1 cellular context compared by ENCODE assay signal in the genomic region with DNA sequence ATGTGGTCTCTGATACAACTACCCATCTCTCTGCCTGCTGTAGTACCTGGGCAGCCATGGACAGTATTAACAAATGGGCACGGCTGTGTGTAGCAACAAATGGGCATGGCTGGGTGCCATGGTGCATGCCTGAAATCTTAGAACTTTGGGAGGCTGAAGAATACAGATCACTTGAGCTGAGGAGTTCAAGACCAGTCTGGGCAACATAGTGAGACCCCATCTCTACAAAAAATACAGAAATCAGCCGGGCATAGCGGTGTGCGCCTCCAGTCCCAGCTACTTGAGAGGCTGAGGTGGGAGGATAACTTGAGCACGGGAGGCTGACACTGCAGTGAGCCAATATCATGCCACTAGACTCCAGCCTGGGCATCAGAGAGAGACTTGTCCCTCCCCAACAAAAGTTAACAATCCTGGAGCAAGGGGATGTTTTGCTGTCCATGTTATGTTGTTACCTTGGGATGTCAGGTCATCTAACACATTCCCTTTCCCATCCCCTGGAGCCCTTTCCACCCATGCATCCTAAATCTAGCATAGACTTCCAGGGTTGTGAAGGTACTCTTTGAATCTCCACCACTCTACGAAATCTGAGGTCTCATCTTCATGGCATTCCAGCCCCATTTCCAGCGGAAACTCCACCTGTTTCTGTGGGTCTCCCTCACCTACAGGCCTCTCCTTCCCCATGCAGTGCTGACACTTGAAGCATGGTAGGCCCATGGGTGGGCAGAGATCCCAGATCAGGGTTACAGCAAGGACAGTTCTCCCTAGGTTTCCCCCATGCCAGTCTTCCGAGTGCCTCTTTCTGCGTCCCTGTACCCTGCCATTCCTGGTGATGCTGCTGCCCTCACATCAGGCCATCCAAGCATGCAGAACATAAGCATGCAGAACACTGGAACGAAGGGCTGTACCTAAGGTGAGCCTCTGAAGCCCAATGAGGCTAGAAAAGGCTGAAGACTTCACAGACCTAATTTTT.
TF ChIP-seq lines count a peak whose summit lies in the region.

No MANE protein-coding gene starts in this region.

TF ChIP-seq in K562, 482 proteins besides CTCF, POLR2A, EP300 and RAD21 (continued from another document and continues in another):
- TF ChIP-seq, protein P1, sequence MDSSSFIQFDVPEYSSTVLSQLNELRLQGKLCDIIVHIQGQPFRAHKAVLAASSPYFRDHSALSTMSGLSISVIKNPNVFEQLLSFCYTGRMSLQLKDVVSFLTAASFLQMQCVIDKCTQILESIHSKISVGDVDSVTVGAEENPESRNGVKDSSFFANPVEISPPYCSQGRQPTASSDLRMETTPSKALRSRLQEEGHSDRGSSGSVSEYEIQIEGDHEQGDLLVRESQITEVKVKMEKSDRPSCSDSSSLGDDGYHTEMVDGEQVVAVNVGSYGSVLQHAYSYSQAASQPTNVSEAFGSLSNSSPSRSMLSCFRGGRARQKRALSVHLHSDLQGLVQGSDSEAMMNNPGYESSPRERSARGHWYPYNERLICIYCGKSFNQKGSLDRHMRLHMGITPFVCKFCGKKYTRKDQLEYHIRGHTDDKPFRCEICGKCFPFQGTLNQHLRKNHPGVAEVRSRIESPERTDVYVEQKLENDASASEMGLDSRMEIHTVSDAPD (CRISPR knock-in tag; IDR thresholded peaks at IDR 0.05), result no peak
- TF ChIP-seq, protein P2, sequence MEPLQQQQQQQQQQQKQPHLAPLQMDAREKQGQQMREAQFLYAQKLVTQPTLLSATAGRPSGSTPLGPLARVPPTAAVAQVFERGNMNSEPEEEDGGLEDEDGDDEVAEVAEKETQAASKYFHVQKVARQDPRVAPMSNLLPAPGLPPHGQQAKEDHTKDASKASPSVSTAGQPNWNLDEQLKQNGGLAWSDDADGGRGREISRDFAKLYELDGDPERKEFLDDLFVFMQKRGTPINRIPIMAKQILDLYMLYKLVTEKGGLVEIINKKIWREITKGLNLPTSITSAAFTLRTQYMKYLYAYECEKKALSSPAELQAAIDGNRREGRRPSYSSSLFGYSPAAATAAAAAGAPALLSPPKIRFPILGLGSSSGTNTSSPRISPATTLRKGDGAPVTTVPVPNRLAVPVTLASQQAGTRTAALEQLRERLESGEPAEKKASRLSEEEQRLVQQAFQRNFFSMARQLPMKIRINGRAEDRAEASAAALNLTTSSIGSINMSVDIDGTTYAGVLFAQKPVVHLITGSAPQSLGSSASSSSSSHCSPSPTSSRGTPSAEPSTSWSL (CRISPR knock-in tag; IDR thresholded peaks at IDR 0.05; ENCODE audit: borderline replicate concordance), result no peak
- TF ChIP-seq ZNF174 (CRISPR knock-in tag; IDR thresholded peaks at IDR 0.05) (no peak), ZNF175 (CRISPR knock-in tag; IDR thresholded peaks at IDR 0.05; ENCODE audit: low read depth) (no peak), MAFG (tag; conservative IDR thresholded peaks at IDR 0.05) (no peak), ARNT (IDR thresholded peaks at IDR 0.05) (no peak), YBX1 (IDR thresholded peaks at IDR 0.05) (no peak), NELFE (IDR thresholded peaks at IDR 0.05; ENCODE audit: insufficient read depth, insufficient read length) (no peak), ZNF23 (CRISPR knock-in tag; IDR thresholded peaks at IDR 0.05) (0 out of 2 replicates have a peak, but pooled peaks have one; percentile 16), MEIS2 (IDR thresholded peaks at IDR 0.05; ENCODE audit: partially characterized antibody) (no peak), XRCC3 (IDR thresholded peaks at IDR 0.05) (no peak), HMG20A (CRISPR knock-in tag; conservative IDR thresholded peaks at IDR 0.05) (0 out of 2 replicates have a peak, but pooled peaks have one; percentile 73), SETDB1 (IDR thresholded peaks at IDR 0.05; ENCODE audit: low read length) (no peak), SNIP1 (IDR thresholded peaks at IDR 0.05; ENCODE audit: low read depth) (no peak), FUS (optimal IDR thresholded peaks at IDR 0.05; ENCODE audit: low read depth, low read length) (no peak), CHD1 (IDR thresholded peaks at IDR 0.05; ENCODE audit: low read length) (no peak), NCOR1 (IDR thresholded peaks at IDR 0.05) (peak; percentile 5; the same call in 1 of the 2 replicates), TOE1 (IDR thresholded peaks at IDR 0.05; ENCODE audit: borderline replicate concordance) (0 out of 2 replicates have a peak, but pooled peaks have one; percentile 13), TOE1 (CRISPR knock-in tag; IDR thresholded peaks at IDR 0.05; ENCODE audit: borderline replicate concordance, low read depth) (no peak), ZNF75A (CRISPR knock-in tag; IDR thresholded peaks at IDR 0.05) (no peak), TAF9B (IDR thresholded peaks at IDR 0.05; ENCODE audit: partially characterized antibody) (no peak), HNRNPH1 (optimal IDR thresholded peaks at IDR 0.05; ENCODE audit: low read depth, low read length) (no peak), BMI1 (IDR thresholded peaks at IDR 0.05; ENCODE audit: low read length) (no peak), ZFP1 (CRISPR knock-in tag; IDR thresholded peaks at IDR 0.05) (0 out of 2 replicates have a peak, but pooled peaks have one; percentile 52), TEAD1 (CRISPR knock-in tag; IDR thresholded peaks at IDR 0.05) (no peak; a peak in 1 of 4 replicates), NFE2 (IDR thresholded peaks at IDR 0.05; ENCODE audit: low read depth) (no peak), LEF1 (IDR thresholded peaks at IDR 0.05) (no peak)
- TF ChIP-seq, protein P3, sequence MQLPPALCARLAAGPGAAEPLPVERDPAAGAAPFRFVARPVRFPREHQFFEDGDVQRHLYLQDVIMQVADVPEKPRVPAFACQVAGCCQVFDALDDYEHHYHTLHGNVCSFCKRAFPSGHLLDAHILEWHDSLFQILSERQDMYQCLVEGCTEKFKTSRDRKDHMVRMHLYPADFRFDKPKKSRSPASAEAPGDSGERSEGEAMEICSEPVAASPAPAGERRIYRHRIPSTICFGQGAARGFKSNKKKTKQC (CRISPR knock-in tag; IDR thresholded peaks at IDR 0.05), result no peak
- TF ChIP-seq, protein P4, sequence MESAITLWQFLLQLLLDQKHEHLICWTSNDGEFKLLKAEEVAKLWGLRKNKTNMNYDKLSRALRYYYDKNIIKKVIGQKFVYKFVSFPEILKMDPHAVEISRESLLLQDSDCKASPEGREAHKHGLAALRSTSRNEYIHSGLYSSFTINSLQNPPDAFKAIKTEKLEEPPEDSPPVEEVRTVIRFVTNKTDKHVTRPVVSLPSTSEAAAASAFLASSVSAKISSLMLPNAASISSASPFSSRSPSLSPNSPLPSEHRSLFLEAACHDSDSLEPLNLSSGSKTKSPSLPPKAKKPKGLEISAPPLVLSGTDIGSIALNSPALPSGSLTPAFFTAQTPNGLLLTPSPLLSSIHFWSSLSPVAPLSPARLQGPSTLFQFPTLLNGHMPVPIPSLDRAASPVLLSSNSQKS (CRISPR knock-in tag; IDR thresholded peaks at IDR 0.05), result no peak; the same call in 1 of the 2 replicates
- TF ChIP-seq, protein P5, sequence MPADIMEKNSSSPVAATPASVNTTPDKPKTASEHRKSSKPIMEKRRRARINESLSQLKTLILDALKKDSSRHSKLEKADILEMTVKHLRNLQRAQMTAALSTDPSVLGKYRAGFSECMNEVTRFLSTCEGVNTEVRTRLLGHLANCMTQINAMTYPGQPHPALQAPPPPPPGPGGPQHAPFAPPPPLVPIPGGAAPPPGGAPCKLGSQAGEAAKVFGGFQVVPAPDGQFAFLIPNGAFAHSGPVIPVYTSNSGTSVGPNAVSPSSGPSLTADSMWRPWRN (IDR thresholded peaks at IDR 0.05; ENCODE audit: low read depth), result no peak
- TF ChIP-seq, protein P6, sequence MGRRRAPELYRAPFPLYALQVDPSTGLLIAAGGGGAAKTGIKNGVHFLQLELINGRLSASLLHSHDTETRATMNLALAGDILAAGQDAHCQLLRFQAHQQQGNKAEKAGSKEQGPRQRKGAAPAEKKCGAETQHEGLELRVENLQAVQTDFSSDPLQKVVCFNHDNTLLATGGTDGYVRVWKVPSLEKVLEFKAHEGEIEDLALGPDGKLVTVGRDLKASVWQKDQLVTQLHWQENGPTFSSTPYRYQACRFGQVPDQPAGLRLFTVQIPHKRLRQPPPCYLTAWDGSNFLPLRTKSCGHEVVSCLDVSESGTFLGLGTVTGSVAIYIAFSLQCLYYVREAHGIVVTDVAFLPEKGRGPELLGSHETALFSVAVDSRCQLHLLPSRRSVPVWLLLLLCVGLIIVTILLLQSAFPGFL (CRISPR knock-in tag; IDR thresholded peaks at IDR 0.05), result no peak
- TF ChIP-seq, protein P7, sequence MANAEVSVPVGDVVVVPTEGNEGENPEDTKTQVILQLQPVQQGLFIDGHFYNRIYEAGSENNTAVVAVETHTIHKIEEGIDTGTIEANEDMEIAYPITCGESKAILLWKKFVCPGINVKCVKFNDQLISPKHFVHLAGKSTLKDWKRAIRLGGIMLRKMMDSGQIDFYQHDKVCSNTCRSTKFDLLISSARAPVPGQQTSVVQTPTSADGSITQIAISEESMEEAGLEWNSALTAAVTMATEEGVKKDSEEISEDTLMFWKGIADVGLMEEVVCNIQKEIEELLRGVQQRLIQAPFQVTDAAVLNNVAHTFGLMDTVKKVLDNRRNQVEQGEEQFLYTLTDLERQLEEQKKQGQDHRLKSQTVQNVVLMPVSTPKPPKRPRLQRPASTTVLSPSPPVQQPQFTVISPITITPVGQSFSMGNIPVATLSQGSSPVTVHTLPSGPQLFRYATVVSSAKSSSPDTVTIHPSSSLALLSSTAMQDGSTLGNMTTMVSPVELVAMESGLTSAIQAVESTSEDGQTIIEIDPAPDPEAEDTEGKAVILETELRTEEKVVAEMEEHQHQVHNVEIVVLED (CRISPR knock-in tag; IDR thresholded peaks at IDR 0.05), result no peak
- TF ChIP-seq, protein P8, sequence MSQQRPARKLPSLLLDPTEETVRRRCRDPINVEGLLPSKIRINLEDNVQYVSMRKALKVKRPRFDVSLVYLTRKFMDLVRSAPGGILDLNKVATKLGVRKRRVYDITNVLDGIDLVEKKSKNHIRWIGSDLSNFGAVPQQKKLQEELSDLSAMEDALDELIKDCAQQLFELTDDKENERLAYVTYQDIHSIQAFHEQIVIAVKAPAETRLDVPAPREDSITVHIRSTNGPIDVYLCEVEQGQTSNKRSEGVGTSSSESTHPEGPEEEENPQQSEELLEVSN (IDR thresholded peaks at IDR 0.05; ENCODE audit: borderline replicate concordance in 1 of 2, extremely low read depth in 1 of 2, insufficient read depth in 1 of 2, insufficient read length in 1 of 2, low read depth in 1 of 2, low read length in 1 of 2, poor library complexity in 1 of 2, severe bottlenecking in 1 of 2), result no peak
- TF ChIP-seq, protein P9, sequence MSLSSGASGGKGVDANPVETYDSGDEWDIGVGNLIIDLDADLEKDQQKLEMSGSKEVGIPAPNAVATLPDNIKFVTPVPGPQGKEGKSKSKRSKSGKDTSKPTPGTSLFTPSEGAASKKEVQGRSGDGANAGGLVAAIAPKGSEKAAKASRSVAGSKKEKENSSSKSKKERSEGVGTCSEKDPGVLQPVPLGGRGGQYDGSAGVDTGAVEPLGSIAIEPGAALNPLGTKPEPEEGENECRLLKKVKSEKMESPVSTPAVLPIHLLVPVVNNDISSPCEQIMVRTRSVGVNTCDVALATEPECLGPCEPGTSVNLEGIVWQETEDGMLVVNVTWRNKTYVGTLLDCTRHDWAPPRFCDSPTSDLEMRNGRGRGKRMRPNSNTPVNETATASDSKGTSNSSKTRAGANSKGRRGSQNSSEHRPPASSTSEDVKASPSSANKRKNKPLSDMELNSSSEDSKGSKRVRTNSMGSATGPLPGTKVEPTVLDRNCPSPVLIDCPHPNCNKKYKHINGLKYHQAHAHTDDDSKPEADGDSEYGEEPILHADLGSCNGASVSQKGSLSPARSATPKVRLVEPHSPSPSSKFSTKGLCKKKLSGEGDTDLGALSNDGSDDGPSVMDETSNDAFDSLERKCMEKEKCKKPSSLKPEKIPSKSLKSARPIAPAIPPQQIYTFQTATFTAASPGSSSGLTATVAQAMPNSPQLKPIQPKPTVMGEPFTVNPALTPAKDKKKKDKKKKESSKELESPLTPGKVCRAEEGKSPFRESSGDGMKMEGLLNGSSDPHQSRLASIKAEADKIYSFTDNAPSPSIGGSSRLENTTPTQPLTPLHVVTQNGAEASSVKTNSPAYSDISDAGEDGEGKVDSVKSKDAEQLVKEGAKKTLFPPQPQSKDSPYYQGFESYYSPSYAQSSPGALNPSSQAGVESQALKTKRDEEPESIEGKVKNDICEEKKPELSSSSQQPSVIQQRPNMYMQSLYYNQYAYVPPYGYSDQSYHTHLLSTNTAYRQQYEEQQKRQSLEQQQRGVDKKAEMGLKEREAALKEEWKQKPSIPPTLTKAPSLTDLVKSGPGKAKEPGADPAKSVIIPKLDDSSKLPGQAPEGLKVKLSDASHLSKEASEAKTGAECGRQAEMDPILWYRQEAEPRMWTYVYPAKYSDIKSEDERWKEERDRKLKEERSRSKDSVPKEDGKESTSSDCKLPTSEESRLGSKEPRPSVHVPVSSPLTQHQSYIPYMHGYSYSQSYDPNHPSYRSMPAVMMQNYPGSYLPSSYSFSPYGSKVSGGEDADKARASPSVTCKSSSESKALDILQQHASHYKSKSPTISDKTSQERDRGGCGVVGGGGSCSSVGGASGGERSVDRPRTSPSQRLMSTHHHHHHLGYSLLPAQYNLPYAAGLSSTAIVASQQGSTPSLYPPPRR (CRISPR knock-in tag; IDR thresholded peaks at IDR 0.05; ENCODE audit: borderline replicate concordance), result no peak
- TF ChIP-seq, protein P10, sequence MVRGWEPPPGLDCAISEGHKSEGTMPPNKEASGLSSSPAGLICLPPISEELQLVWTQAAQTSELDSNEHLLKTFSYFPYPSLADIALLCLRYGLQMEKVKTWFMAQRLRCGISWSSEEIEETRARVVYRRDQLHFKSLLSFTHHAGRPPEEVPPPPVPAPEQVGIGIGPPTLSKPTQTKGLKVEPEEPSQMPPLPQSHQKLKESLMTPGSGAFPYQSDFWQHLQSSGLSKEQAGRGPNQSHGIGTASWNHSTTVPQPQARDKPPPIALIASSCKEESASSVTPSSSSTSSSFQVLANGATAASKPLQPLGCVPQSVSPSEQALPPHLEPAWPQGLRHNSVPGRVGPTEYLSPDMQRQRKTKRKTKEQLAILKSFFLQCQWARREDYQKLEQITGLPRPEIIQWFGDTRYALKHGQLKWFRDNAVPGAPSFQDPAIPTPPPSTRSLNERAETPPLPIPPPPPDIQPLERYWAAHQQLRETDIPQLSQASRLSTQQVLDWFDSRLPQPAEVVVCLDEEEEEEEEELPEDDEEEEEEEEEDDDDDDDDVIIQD (CRISPR knock-in tag; IDR thresholded peaks at IDR 0.05), result no peak
